In the genomic region with DNA sequence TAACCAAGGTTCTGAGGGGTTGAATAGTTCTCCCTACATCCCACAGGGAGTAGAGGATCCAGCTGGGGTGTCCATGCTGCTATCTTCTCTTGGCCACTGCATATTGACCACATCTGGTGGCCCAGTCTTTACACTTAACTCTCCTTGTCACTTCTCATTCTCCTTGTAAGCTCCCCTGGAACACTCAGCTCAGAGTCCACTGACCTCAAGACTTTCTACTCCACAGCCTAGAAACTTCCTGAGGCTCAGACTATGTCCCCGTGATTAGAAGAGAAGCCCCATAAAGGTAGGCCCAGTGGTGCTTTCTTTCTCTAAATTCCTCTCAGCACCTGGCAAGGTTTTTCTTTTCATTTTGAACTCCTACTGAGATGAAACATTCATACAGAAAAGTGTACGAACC, we compare ENCODE assay signal across 26 cellular contexts.
"Had no signal": no experiment of that assay in that cellular context is flagged by ENCODE, and none has a peak within 500 bp of the region (broad histone marks: within the 10 kb centered on the region; RNA-seq: fewer than 3 reads in every experiment).

No MANE protein-coding gene starts in this region.

- H3K27ac ChIP-seq: coronary artery, epithelial cell of prostate, esophagus squamous epithelium, gastrocnemius medialis, heart right ventricle, left lung, lower lobe of right lung had no signal

- H3K4me3 ChIP-seq: coronary artery, esophagus squamous epithelium, gastrocnemius medialis, heart right ventricle, left lung, lower lobe of right lung, mucosa of descending colon had no signal

- H3K36me3 ChIP-seq: esophagus squamous epithelium, gastrocnemius medialis, heart right ventricle, left lung, lower lobe of right lung had no signal

- H3K9me3 ChIP-seq: esophagus squamous epithelium, gastrocnemius medialis, heart right ventricle, left lung, lower lobe of right lung, mucosa of descending colon had no signal

- H3K27me3 ChIP-seq: esophagus squamous epithelium, gastrocnemius medialis, left lung had no signal

- DNase-seq: effector CD8-positive, alpha-beta T cell; effector memory CD8-positive, alpha-beta T cell; endodermal cell; erythroblast; esophagus squamous epithelium; foreskin fibroblast; foreskin melanocyte; glutamatergic neuron; head of caudate nucleus; heart right ventricle; hippocampal formation; kidney; kidney glomerular epithelial cell; left ventricle myocardium superior; lower lobe of right lung; mesenchymal stem cell; naive B cell had no signal

- FAIRE-seq: colon, endometrium, islet of Langerhans, kidney had no signal

- ATAC-seq: effector memory CD8-positive, alpha-beta T cell; esophagus mucosa; heart right ventricle; left lung; left ventricle myocardium superior; lower lobe of right lung had no signal
